In the genomic region with DNA sequence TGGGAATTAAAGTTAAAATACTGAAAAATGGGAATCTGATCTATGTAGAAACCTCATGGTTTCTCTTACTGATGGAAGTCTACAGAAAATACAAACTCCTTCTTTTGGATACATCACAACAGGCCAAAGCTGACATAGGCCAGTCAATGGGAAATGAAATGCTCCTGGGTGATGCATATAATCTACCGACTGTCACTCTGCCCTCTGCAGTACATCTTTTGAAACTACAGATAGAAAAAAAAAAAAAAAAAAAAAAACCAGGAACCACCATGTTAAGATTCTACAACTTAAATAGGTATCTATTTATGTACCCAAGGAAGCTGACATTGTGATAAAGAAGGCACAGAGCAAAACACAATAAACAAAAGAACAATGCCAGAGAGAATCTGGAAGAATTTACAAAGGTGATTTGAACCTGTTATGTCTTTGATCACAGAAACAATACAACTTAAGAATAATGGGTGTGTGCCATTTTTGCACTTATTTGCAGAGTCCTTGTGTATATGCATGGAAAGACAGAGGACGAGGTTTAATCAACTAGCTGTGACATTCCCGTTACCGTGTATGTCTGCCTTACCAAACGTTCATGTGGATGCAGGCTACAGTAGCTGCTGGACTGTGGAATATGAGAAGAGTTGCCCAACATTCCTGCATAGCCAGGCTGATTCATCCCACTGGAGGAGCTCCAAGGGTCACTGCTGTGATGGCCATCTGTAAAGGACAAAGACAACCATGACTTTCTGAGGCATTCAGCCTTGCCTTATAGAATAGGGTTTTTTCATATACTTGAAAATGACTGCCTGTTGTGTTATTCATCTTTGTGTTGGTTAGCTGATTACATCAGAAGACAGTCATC, we compare ENCODE assay signal across 8 cellular contexts.
DNase-seq lines count a peak whose midpoint lies in the region; ATAC-seq, FAIRE-seq and TF ChIP-seq lines count a peak whose summit lies in the region.

No MANE protein-coding gene starts in this region.

- intact Hi-C loops in vagina (cut with DNase I): no loop called here

- no peak overlapping the region for H3K4me3 ChIP-seq in KMS-11 (IDR thresholded peaks at IDR 0.05; ENCODE audit: insufficient read depth, low read depth, low read length)
- no peak overlapping the region for H3K4me3 ChIP-seq in vagina

- H4K20me1 ChIP-seq in KMS-11 (ENCODE audit: insufficient read depth): no peaks in the 10 kb centered on the region

- DNase-seq in D341Med (ENCODE audit: low spot score) (peak; percentile 49), memory B cell (ENCODE audit: low spot score in 2 of 2) (no peak), urothelium cell line (ENCODE audit: low spot score) (no peak), NCI-H446 (lab: John Stamatoyannopoulos, UW) (no peak), vagina (ENCODE audit: extremely low spot score in 2 of 2) (no peak)

- H3K4me3 Mint-ChIP-seq in brain (no peak overlapping the region), memory B cell (no peak overlapping the region)

- no peak for TF ChIP-seq POLR2A in vagina (IDR thresholded peaks at IDR 0.05)

- H3K9ac ChIP-seq in KMS-11: no peak overlapping the region

- peaks cover 27% of the 10 kb centered on the region for H3K4me1 Mint-ChIP-seq in brain
- H3K4me1 Mint-ChIP-seq in memory B cell: peaks cover 19% of the 10 kb centered on the region

- peaks cover 85% of the 10 kb centered on the region for H3K79me2 ChIP-seq in KMS-11 (ENCODE audit: insufficient read depth, low read depth)

- FAIRE-seq in urothelium cell line (lab: Jason Lieb, UNC): no peak

- H3K36me3 Mint-ChIP-seq in brain: peaks cover 80% of the 10 kb centered on the region
- H3K36me3 Mint-ChIP-seq in memory B cell: peaks cover 43% of the 10 kb centered on the region

- ATAC-seq in memory B cell (ENCODE audit: low read depth) (peak; percentile 70), HG02763 (IDR thresholded peaks at IDR 0.05; ENCODE audit: unreplicated experiment) (no peak)

- no peak overlapping the region for H2AFZ ChIP-seq in KMS-11 (ENCODE audit: low read depth)

- H3K36me3 ChIP-seq in KMS-11 (ENCODE audit: insufficient read depth) (peaks cover 23% of the 10 kb centered on the region; the same call in 1 of the 2 replicates), vagina (peaks cover 0 to 29% of the 10 kb centered on the region in 2 donors)

- H3K27ac Mint-ChIP-seq in brain (peak overlapping the region in 3 of 5 experiments; percentile 13 to 40 (median 13)), memory B cell (peak overlapping the region; percentile 91)

- H3K27me3 Mint-ChIP-seq in brain: no peaks in the 10 kb centered on the region
- H3K27me3 Mint-ChIP-seq in memory B cell: no peaks in the 10 kb centered on the region

- H3K27ac ChIP-seq in KMS-11 (no peak overlapping the region), vagina (no peak overlapping the region)

- H3K4me1 ChIP-seq in KMS-11 (ENCODE audit: low read depth, poor library complexity, severe bottlenecking) (peaks cover 100% of the 10 kb centered on the region), vagina (peaks cover 16% of the 10 kb centered on the region)

- no peaks in the 10 kb centered on the region for H3K9me3 ChIP-seq in vagina

- TF ChIP-seq CTCF in KMS-11 (conservative IDR thresholded peaks at IDR 0.05; ENCODE audit: low read depth, low read length) (peak; percentile 63), brain (conservative IDR thresholded peaks at IDR 0.05) (peak in 1 of 2 experiments; percentile 35), vagina (IDR thresholded peaks at IDR 0.05) (no peak)

- H3K9me3 Mint-ChIP-seq in brain (no peaks in the 10 kb centered on the region), memory B cell (no peaks in the 10 kb centered on the region)

- peak overlapping the region; percentile 4; the same call in 1 of the 2 replicates for H3K4me2 ChIP-seq in KMS-11

- H3K27me3 ChIP-seq in KMS-11 (ENCODE audit: insufficient read depth, low read depth) (no peaks in the 10 kb centered on the region), vagina (no peaks in the 10 kb centered on the region)
